1 cellular context compared by ENCODE assay signal in genomic region chr3:197736491-197737318, GRCh38.
TF ChIP-seq lines count a peak whose summit lies in the region.

RUBCN (minus strand) TSS chr3:197736904; CDS start chr3:197736719, 185 bp downstream.

TF ChIP-seq in HepG2, 621 proteins besides CTCF, POLR2A, EP300 and RAD21 (continued from another document and continues in another):
- TF ChIP-seq ZBED4 (CRISPR knock-in tag; IDR thresholded peaks at IDR 0.05; ENCODE audit: borderline replicate concordance), result no peak
- TF ChIP-seq THAP7 (CRISPR knock-in tag; IDR thresholded peaks at IDR 0.05), result no peak
- TF ChIP-seq ZNF615 (CRISPR knock-in tag; IDR thresholded peaks at IDR 0.05; ENCODE audit: borderline replicate concordance), result no peak
- TF ChIP-seq SNAI1 (CRISPR knock-in tag; IDR thresholded peaks at IDR 0.05; ENCODE audit: borderline replicate concordance), result no peak
- no peak for TF ChIP-seq PRDM15 (CRISPR knock-in tag; IDR thresholded peaks at IDR 0.05)
- peak; percentile 52; the same call in 1 of the 2 replicates for TF ChIP-seq REL (CRISPR knock-in tag; conservative IDR thresholded peaks at IDR 0.05)
- TF ChIP-seq PHF21A (CRISPR knock-in tag; IDR thresholded peaks at IDR 0.05), result peak; percentile 70; the same call in 1 of the 2 replicates
- no peak for TF ChIP-seq ZFP36L2 (CRISPR knock-in tag; IDR thresholded peaks at IDR 0.05)
- no peak for TF ChIP-seq ZNF383 (CRISPR knock-in tag; IDR thresholded peaks at IDR 0.05; ENCODE audit: borderline replicate concordance)
- TF ChIP-seq ZNF207 (IDR thresholded peaks at IDR 0.05; ENCODE audit: borderline replicate concordance), result no peak
- TF ChIP-seq ZMYM2 (CRISPR knock-in tag; IDR thresholded peaks at IDR 0.05), result no peak
- no peak for TF ChIP-seq ZNF572 (CRISPR knock-in tag; IDR thresholded peaks at IDR 0.05)
- TF ChIP-seq DMAP1 (CRISPR knock-in tag; IDR thresholded peaks at IDR 0.05), result 0 out of 2 replicates have a peak, but pooled peaks have one; percentile 45
- no peak; the same call in 1 of the 2 replicates for TF ChIP-seq ZFAT (CRISPR knock-in tag; conservative IDR thresholded peaks at IDR 0.05)
- no peak; the same call in 1 of the 2 replicates for TF ChIP-seq PPARG (CRISPR knock-in tag; conservative IDR thresholded peaks at IDR 0.05)
- no peak for TF ChIP-seq HIC2 (CRISPR knock-in tag; IDR thresholded peaks at IDR 0.05; ENCODE audit: low read depth)
- TF ChIP-seq PRDM10 (CRISPR knock-in tag; IDR thresholded peaks at IDR 0.05; ENCODE audit: low read depth), result no peak
- no peak; the same call in 1 of the 2 replicates for TF ChIP-seq ZNF414 (CRISPR knock-in tag; IDR thresholded peaks at IDR 0.05)
- no peak for TF ChIP-seq ZNF749 (CRISPR knock-in tag; IDR thresholded peaks at IDR 0.05; ENCODE audit: borderline replicate concordance)
- TF ChIP-seq ZNF660 (CRISPR knock-in tag; IDR thresholded peaks at IDR 0.05; ENCODE audit: borderline replicate concordance, low read depth), result no peak
- TF ChIP-seq ZNF768 (CRISPR knock-in tag; IDR thresholded peaks at IDR 0.05), result no peak; the same call in 1 of the 2 replicates
- TF ChIP-seq RARG (CRISPR knock-in tag; IDR thresholded peaks at IDR 0.05; ENCODE audit: low read depth), result no peak
- TF ChIP-seq BRF2 (CRISPR knock-in tag; IDR thresholded peaks at IDR 0.05), result no peak
- TF ChIP-seq XBP1 (CRISPR knock-in tag; IDR thresholded peaks at IDR 0.05), result no peak
- TF ChIP-seq FOSL2 (CRISPR knock-in tag; IDR thresholded peaks at IDR 0.05), result peak; percentile 15; the same call in 1 of the 2 replicates
- TF ChIP-seq ZNF142 (CRISPR knock-in tag; IDR thresholded peaks at IDR 0.05), result no peak; the same call in 1 of the 2 replicates
- no peak for TF ChIP-seq ZNF629 (CRISPR knock-in tag; conservative IDR thresholded peaks at IDR 0.05)
- TF ChIP-seq RFXANK (CRISPR knock-in tag; IDR thresholded peaks at IDR 0.05), result peak; percentile 71; the same call in 1 of the 2 replicates
- TF ChIP-seq TEF (CRISPR knock-in tag; IDR thresholded peaks at IDR 0.05), result no peak
- TF ChIP-seq ZFP82 (CRISPR knock-in tag; IDR thresholded peaks at IDR 0.05; ENCODE audit: borderline replicate concordance), result peak; percentile 71; the same call in 1 of the 2 replicates
- no peak for TF ChIP-seq ZNF530 (CRISPR knock-in tag; IDR thresholded peaks at IDR 0.05; ENCODE audit: low read depth)
